In the genomic region with DNA sequence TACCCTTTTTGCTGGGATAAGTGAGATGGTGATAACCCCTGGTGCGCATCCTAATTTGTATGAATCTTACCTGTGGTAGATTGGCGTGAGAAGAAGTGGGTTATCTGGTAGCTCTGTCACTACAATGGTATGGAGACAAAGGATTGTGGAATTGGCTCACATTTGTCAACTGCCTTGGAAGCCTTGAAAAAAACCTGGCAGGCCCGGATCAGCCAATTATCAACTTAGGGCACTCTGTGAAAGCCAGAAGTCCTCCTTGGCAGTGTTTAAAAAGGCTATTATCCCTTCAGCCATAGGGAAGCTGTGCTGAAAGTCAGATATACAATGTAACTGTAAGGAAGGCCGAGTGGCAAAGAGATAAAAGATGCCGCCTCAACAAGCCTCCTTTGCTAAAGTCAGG, we compare ENCODE assay signal across 32 cellular contexts.
"Had no signal": no experiment of that assay in that cellular context is flagged by ENCODE, and none has a peak within 500 bp of the region (broad histone marks: within the 10 kb centered on the region; RNA-seq: fewer than 3 reads in every experiment).

No MANE protein-coding gene starts in this region.

- ATAC-seq: activated CD8-positive, alpha-beta T cell treated with anti-CD3 and anti-CD28 coated beads for 36 hours; activated T-cell treated with anti-CD3 and anti-CD28 coated beads, Interleukin-2, amount 50 U/mL, for 4 hours; activated T-helper 17 cell treated with anti-CD3 and anti-CD28 coated beads, Interleukin-2, amount 50 U/mL, for 72 hours; foreskin keratinocyte; gastrocnemius medialis; heart right ventricle; T-helper 17 cell had no signal

- H3K9me3 Mint-ChIP-seq: activated CD8-positive, alpha-beta T cell treated with anti-CD3 and anti-CD28 coated beads for 36 hours; activated T-cell treated with anti-CD3 and anti-CD28 coated beads, Interleukin-2, amount 50 U/mL, for 4 hours; central memory CD8-positive, alpha-beta T cell; dendritic cell treated with granulocyte-macrophage colony-stimulating factor and Interleukin-4, amounts not matched to agents 40 ng/mL and 50 ng/mL, for 4 days; T-helper 2 cell treated with Interferon-gamma antibody and Interleukin-4, amounts not matched to agents 5 μg/mL and 100 μg/mL, for 36 hours had no signal

- H3K27ac ChIP-seq: brain microvascular endothelial cell, coronary artery, dorsolateral prefrontal cortex, esophagus muscularis mucosa, foreskin keratinocyte, gastrocnemius medialis, heart right ventricle had no signal

- H3K27me3 ChIP-seq: brain microvascular endothelial cell, dorsolateral prefrontal cortex, esophagus muscularis mucosa, foreskin keratinocyte, gastrocnemius medialis, heart right ventricle had no signal

- H3K4me3 ChIP-seq: coronary artery, dorsolateral prefrontal cortex, esophagus muscularis mucosa, gastrocnemius medialis, heart right ventricle had no signal

- H3K27ac Mint-ChIP-seq: activated CD4-positive, alpha-beta T cell treated with anti-CD3 and anti-CD28 coated beads, Interleukin-2, amount 10 ng/mL, durations not matched to agents 7 days and 5 days; activated CD8-positive, alpha-beta T cell treated with anti-CD3 and anti-CD28 coated beads for 36 hours; activated naive CD8-positive, alpha-beta T cell; activated T-helper 17 cell treated with anti-CD3 and anti-CD28 coated beads, Interleukin-2, amount 50 U/mL, for 72 hours; dendritic cell treated with granulocyte-macrophage colony-stimulating factor and Interleukin-4, amounts not matched to agents 40 ng/mL and 50 ng/mL, for 4 days; T-helper 17 cell; T-helper 2 cell treated with Interferon-gamma antibody and Interleukin-4, amounts not matched to agents 5 μg/mL and 100 μg/mL, for 36 hours had no signal

- H3K36me3 ChIP-seq: brain microvascular endothelial cell, gastrocnemius medialis had no signal

- DNase-seq: activated CD4-positive, alpha-beta T cell treated with anti-CD3 and anti-CD28 coated beads for 4 hours; activated CD4-positive, alpha-beta T cell treated with anti-CD3 and anti-CD28 coated beads, Interleukin-2, amount 10 ng/mL, durations not matched to agents 7 days and 5 days; activated CD4-positive, alpha-beta T cell treated with anti-CD3 and anti-CD28 coated beads, Interleukin-2, amount 50 U/mL, for 4 hours; activated CD4-positive, CD25-positive, alpha-beta regulatory T cell; activated CD4-positive, CD25-positive, alpha-beta regulatory T cell treated with anti-CD3 and anti-CD28 coated beads, Interleukin-2, amount 50 U/mL, for 72 hours; activated CD8-positive, alpha-beta memory T cell treated with anti-CD3 and anti-CD28 coated beads for 24 hours; activated CD8-positive, alpha-beta T cell treated with anti-CD3 and anti-CD28 coated beads for 36 hours; activated effector memory CD4-positive, alpha-beta T cell treated with Interleukin-2 at 50 U/mL for 16 hours; activated gamma-delta T cell treated with Interleukin-2 at 50 U/mL for 16 hours; activated naive CD4-positive, alpha-beta T cell treated with anti-CD3 and anti-CD28 coated beads, Interleukin-2, amount 50 U/mL, for 16 hours; activated naive CD4-positive, alpha-beta T cell treated with Interleukin-2 at 50 U/mL for 16 hours; activated T-cell treated with anti-CD3 and anti-CD28 coated beads, Interleukin-2, amount 50 U/mL, for 4 hours; amniotic stem cell; anterior cingulate cortex; brain microvascular endothelial cell; dorsolateral prefrontal cortex; effector memory CD4-positive, alpha-beta T cell; erythroblast; foreskin keratinocyte; gastrocnemius medialis; glutamatergic neuron; heart right ventricle; T-helper 1 cell; T-helper 17 cell; T1000 had no signal

- H3K4me1 ChIP-seq: esophagus muscularis mucosa, foreskin keratinocyte, gastrocnemius medialis, heart right ventricle had no signal

- H3K4me3 Mint-ChIP-seq: activated CD4-positive, alpha-beta T cell treated with anti-CD3 and anti-CD28 coated beads, Interleukin-2, amount 10 ng/mL, durations not matched to agents 7 days and 5 days; activated CD8-positive, alpha-beta T cell treated with anti-CD3 and anti-CD28 coated beads for 36 hours; activated naive CD8-positive, alpha-beta T cell; activated T-cell treated with anti-CD3 and anti-CD28 coated beads, Interleukin-2, amount 50 U/mL, for 4 hours; activated T-helper 17 cell treated with anti-CD3 and anti-CD28 coated beads, Interleukin-2, amount 50 U/mL, for 72 hours; central memory CD8-positive, alpha-beta T cell; dendritic cell treated with granulocyte-macrophage colony-stimulating factor and Interleukin-4, amounts not matched to agents 40 ng/mL and 50 ng/mL, for 4 days; T-helper 17 cell; T-helper 2 cell treated with Interferon-gamma antibody and Interleukin-4, amounts not matched to agents 5 μg/mL and 100 μg/mL, for 36 hours had no signal

- H3K9me3 ChIP-seq: esophagus muscularis mucosa, gastrocnemius medialis, heart right ventricle had no signal

- H3K4me1 Mint-ChIP-seq: activated CD4-positive, alpha-beta T cell treated with anti-CD3 and anti-CD28 coated beads, Interleukin-2, amount 10 ng/mL, durations not matched to agents 7 days and 5 days; activated T-helper 17 cell treated with anti-CD3 and anti-CD28 coated beads, Interleukin-2, amount 50 U/mL, for 72 hours; central memory CD8-positive, alpha-beta T cell had no signal

- H3K27me3 Mint-ChIP-seq: activated CD4-positive, alpha-beta T cell treated with anti-CD3 and anti-CD28 coated beads, Interleukin-2, amount 10 ng/mL, durations not matched to agents 7 days and 5 days; activated CD8-positive, alpha-beta T cell treated with anti-CD3 and anti-CD28 coated beads for 36 hours; activated T-helper 17 cell treated with anti-CD3 and anti-CD28 coated beads, Interleukin-2, amount 50 U/mL, for 72 hours; central memory CD8-positive, alpha-beta T cell; dendritic cell treated with granulocyte-macrophage colony-stimulating factor and Interleukin-4, amounts not matched to agents 40 ng/mL and 50 ng/mL, for 4 days had no signal
